ENCODE assay signal across 21 cellular contexts in genomic region chr2:71422786-71423185, GRCh38. TPM values are rescaled to one million over a fixed set of nuclear protein-coding genes. Genes with fewer than 3 reads are reported as not detected.
DNase-seq lines count a peak whose midpoint lies in the region; ATAC-seq and TF ChIP-seq lines count a peak whose summit lies in the region.
"Had no signal": no experiment of that assay in that cellular context is flagged by ENCODE, and none has a peak within 500 bp of the region (broad histone marks: within the 10 kb centered on the region; RNA-seq: fewer than 3 reads in every experiment).

No MANE protein-coding gene starts in this region.

- peaks cover 6% of the 10 kb centered on the region for H3K4me1 ChIP-seq in cardiac muscle cell (ENCODE audit: low read depth)
- peaks cover 0 to 41% (median 9%) of the 10 kb centered on the region in 12 donors for H3K4me1 ChIP-seq in heart left ventricle

- intact Hi-C loops in heart left ventricle (cut with DNase I) = no loop called here
- intact Hi-C loops in left colon (cut with DNase I, micrococcal nuclease) = no loop called here

- 78 to 90% (median 82%) methylated on average over 2 of the region's 2 CpGs for WGBS in heart left ventricle, 4 donors

- TF ChIP-seq POLR2A in heart left ventricle (IDR thresholded peaks at IDR 0.05) = no peak

- no peak overlapping the region for H3K27ac Mint-ChIP-seq in glutamatergic neuron (ENCODE audit: unreplicated experiment)
- H3K27ac Mint-ChIP-seq: B cell had no signal

- peaks cover 4% of the 10 kb centered on the region for H3K36me3 Mint-ChIP-seq in glutamatergic neuron (ENCODE audit: unreplicated experiment)

- ATAC-seq in heart left ventricle = no peak
- peak; percentile 20 for ATAC-seq in left lobe of liver
- no peak for ATAC-seq in left colon
- ATAC-seq: K562 had no signal

- H3K9me3 Mint-ChIP-seq in glutamatergic neuron (ENCODE audit: unreplicated experiment) = peaks cover 1% of the 10 kb centered on the region

- TF ChIP-seq CTCF in cardiac muscle cell (IDR thresholded peaks at IDR 0.05; ENCODE audit: low read depth, low read length) = no peak
- no peak for TF ChIP-seq CTCF in heart left ventricle (IDR thresholded peaks at IDR 0.05)
- no peak for TF ChIP-seq CTCF in choroid plexus epithelial cell (conservative IDR thresholded peaks at IDR 0.05; ENCODE audit: low read depth, low read length)
- TF ChIP-seq CTCF in glutamatergic neuron (IDR thresholded peaks at IDR 0.05; ENCODE audit: partially characterized antibody, unreplicated experiment) = no peak

- peak overlapping the region; percentile 68 for H3K27ac ChIP-seq in cardiac muscle cell
- peak overlapping the region in 2 of 12 donors; percentile 15 to 59 for H3K27ac ChIP-seq in heart left ventricle

- H3K4me3 ChIP-seq in cardiac muscle cell = no peak overlapping the region
- no peak overlapping the region for H3K4me3 ChIP-seq in heart left ventricle
- no peak overlapping the region for H3K4me3 ChIP-seq in choroid plexus epithelial cell (ENCODE audit: low read depth, low read length)
- H3K4me3 ChIP-seq: K562 had no signal

- H3K27me3 ChIP-seq in cardiac muscle cell (no peaks in the 10 kb centered on the region), heart left ventricle (no peaks in the 10 kb centered on the region)

- no peak overlapping the region for H3K4me3 Mint-ChIP-seq in glutamatergic neuron (ENCODE audit: unreplicated experiment)
- H3K4me3 Mint-ChIP-seq: B cell had no signal

- peaks cover 2% of the 10 kb centered on the region for H3K27me3 Mint-ChIP-seq in glutamatergic neuron (ENCODE audit: unreplicated experiment)
- H3K27me3 Mint-ChIP-seq: B cell had no signal

- peaks cover 7% of the 10 kb centered on the region for H3K4me1 Mint-ChIP-seq in glutamatergic neuron (ENCODE audit: low read depth, unreplicated experiment)

- H3K36me3 ChIP-seq in cardiac muscle cell (peaks cover 51% of the 10 kb centered on the region), heart left ventricle (peaks cover 0 to 83% (median 55%) of the 10 kb centered on the region in 9 donors)

- H3K9me3 ChIP-seq in cardiac muscle cell (ENCODE audit: low read depth) = no peaks in the 10 kb centered on the region
- H3K9me3 ChIP-seq in heart left ventricle = no peaks in the 10 kb centered on the region
- H3K9me3 ChIP-seq: Caco-2 had no signal

- DNase-seq in cardiac muscle cell (ENCODE audit: low read depth in 1 of 2, low spot score in 1 of 2) (no peak), heart left ventricle (no peak), choroid plexus epithelial cell (ENCODE audit: low read depth) (peak; percentile 62), left lobe of liver (ENCODE audit: low spot score) (no peak), pons (ENCODE audit: low spot score) (peak; percentile 19), left colon (no peak), glutamatergic neuron (no peak)
- no peak for DNase-seq in activated CD4-positive, alpha-beta T cell treated with anti-CD3 and anti-CD28 coated beads for 48 hours
- DNase-seq: 8988T, Caco-2, DMS153, GDM1, HCEC 1CT, NCI-H1105 treated with DMSO at 0.1 percent for 48 hours, NCI-H1694, NCI-H510A treated with DMSO at 0.1 percent for 48 hours, NCI-H774, Right ventricle myocardium superior had no signal

RNA-seq across cellular contexts. Expression of gene DYSF, which starts 30.6 kb away (rescaled TPM):
- total RNA-seq in cardiac muscle cell (44.4 and 57.4 TPM in 2 replicates), heart left ventricle (10 to 100 TPM; 51.8 to 99.9 (median 80.4) TPM), left lobe of liver (30.0 TPM), left colon (1 to 10 TPM; 2.4 to 5.0 TPM), glutamatergic neuron (ENCODE audit: unreplicated experiment) (11.1 TPM)
- polyA plus RNA-seq in cardiac muscle cell (34.6 and 40.9 TPM in 2 replicates), heart left ventricle (10 to 100 TPM; 25.5 to 33.6 TPM)
- total RNA-seq: OCI-LY7 had no signal

Comparison
In these comparisons a context has a peak if more than half of its experiments do, and no peak if none do; other contexts are left out.
1. DNase-seq: peak in choroid plexus epithelial cell (single experiment) and pons (single experiment); none in cardiac muscle cell (0 of 2), heart left ventricle (0 of 5), left lobe of liver (single experiment), activated CD4-positive, alpha-beta T cell treated with anti-CD3 and anti-CD28 coated beads for 48 hours (single experiment), left colon (0 of 2) and glutamatergic neuron (single experiment).